29 cellular contexts compared by ENCODE assay signal in the genomic region with DNA sequence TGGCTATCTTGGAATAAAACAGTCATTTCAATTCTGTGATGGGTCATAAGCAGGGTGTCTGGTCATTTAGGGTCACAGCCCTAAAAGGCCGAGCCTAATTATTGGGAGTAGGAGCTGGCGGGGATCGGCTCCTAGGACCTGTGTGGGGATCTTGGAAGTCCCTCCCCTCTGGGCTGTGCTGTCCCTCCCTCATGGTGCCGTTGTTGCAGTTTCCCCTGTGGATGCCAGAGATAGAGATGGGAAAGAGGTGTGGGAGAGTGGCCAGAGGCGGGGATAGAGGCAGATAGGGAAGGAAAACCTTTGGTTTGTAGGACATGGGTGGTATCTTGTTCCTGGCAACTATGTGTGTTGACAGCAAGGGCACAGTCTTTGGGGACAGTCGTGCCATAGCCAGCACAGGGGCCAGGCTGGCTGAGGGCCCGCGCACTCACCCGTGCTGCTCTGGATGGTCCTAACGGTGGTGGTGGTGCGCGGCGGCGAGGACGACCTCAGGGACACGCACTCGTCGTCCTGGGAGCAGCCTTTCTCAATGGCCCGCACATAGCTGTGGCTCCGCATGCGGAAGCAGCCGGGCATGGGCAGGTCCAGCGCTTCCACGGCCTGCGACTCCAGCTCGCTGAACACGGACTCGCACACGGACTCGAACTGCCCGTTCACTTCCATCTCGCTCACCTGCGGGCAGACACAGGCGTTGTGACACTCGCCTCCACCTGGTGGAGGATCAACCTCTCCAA.
"Had no signal": no experiment of that assay in that cellular context is flagged by ENCODE, and none has a peak within 500 bp of the region (broad histone marks: within the 10 kb centered on the region; RNA-seq: fewer than 3 reads in every experiment).

No MANE protein-coding gene starts in this region.

- H3K27ac Mint-ChIP-seq: naive thymus-derived CD8-positive, alpha-beta T cell; natural killer cell treated with Interleukin-12 subunit alpha and Interleukin-12 subunit beta and Interleukin-15 and Interleukin-18, amount 100 ng/mL, for 72 hours; nephron progenitor cell; progenitor cell of endocrine pancreas; stimulated activated effector memory CD8-positive, alpha-beta T cell treated with anti-CD3 and anti-CD28 coated beads, Interleukin-12 subunit alpha, Interleukin-12 subunit beta, amount 100 ng/mL, for 72 hours; type B pancreatic cell had no signal

- FAIRE-seq: small intestine had no signal

- H3K79me2 ChIP-seq: parathyroid adenoma had no signal

- DNase-seq: naive thymus-derived CD8-positive, alpha-beta T cell; nephron progenitor cell; occipital lobe; ovary; psoas muscle; right cardiac atrium; right lobe of liver; sigmoid colon; small intestine; stimulated activated CD4-positive, alpha-beta T cell treated with anti-CD3 and anti-CD28 coated beads, Interleukin-15, amount 100 ng/mL, for 24 hours; stimulated activated CD4-positive, alpha-beta T cell treated with anti-CD3 and anti-CD28 coated beads, Interleukin-2, amount 100 ng/mL, for 24 hours; stimulated activated CD4-positive, alpha-beta T cell treated with anti-CD3 and anti-CD28 coated beads, Interleukin-2, amount 100 ng/mL, for 48 hours; stimulated activated CD4-positive, alpha-beta T cell treated with anti-CD3 and anti-CD28 coated beads, Interleukin-4, amount 100 ng/mL, for 24 hours; stimulated activated naive CD4-positive, alpha-beta T cell; stimulated activated naive CD8-positive, alpha-beta T cell treated with anti-CD3 and anti-CD28 coated beads, Interleukin-15, amount 100 ng/mL, for 72 hours; stimulated activated naive CD8-positive, alpha-beta T cell treated with anti-CD3 and anti-CD28 coated beads, Interleukin-15, Interleukin-2, amounts not matched to agents 100 U/mL and 50 U/mL, for 24 hours; substantia nigra; testis; tibial artery; transverse colon; upper lobe of right lung had no signal

- H3K36me3 Mint-ChIP-seq: naive thymus-derived CD8-positive, alpha-beta T cell; natural killer cell treated with Interleukin-12 subunit alpha and Interleukin-12 subunit beta and Interleukin-15 and Interleukin-18, amount 100 ng/mL, for 72 hours; stimulated activated effector memory CD8-positive, alpha-beta T cell treated with anti-CD3 and anti-CD28 coated beads, Interleukin-12 subunit alpha, Interleukin-12 subunit beta, amount 100 ng/mL, for 72 hours; type B pancreatic cell had no signal

- H3K4me1 Mint-ChIP-seq: neural crest cell; stimulated activated effector memory CD8-positive, alpha-beta T cell treated with anti-CD3 and anti-CD28 coated beads, Interleukin-12 subunit alpha, Interleukin-12 subunit beta, amount 100 ng/mL, for 72 hours; stimulated activated naive CD8-positive, alpha-beta T cell treated with anti-CD3 and anti-CD28 coated beads, Interleukin-15, amount 100 ng/mL, for 72 hours had no signal

- H3K36me3 ChIP-seq: ovary, right lobe of liver, sigmoid colon, suprapubic skin, tibial artery, transverse colon, upper lobe of right lung, vagina had no signal

- H2AFZ ChIP-seq: parathyroid adenoma had no signal

- ATAC-seq: naive thymus-derived CD8-positive, alpha-beta T cell; natural killer cell treated with Interleukin-12 subunit alpha and Interleukin-12 subunit beta and Interleukin-15 and Interleukin-18, amount 100 ng/mL, for 72 hours; psoas muscle; right lobe of liver; stimulated activated effector memory CD8-positive, alpha-beta T cell treated with anti-CD3 and anti-CD28 coated beads, Interleukin-12 subunit alpha, Interleukin-12 subunit beta, amount 100 ng/mL, for 72 hours; stimulated activated naive CD8-positive, alpha-beta T cell treated with anti-CD3 and anti-CD28 coated beads, Interleukin-15, amount 100 ng/mL, for 72 hours; stimulated activated naive CD8-positive, alpha-beta T cell treated with anti-CD3 and anti-CD28 coated beads, Interleukin-15, Interleukin-2, amounts not matched to agents 100 U/mL and 50 U/mL, for 24 hours; upper lobe of right lung had no signal

- H3K9me3 ChIP-seq: ovary, psoas muscle, right lobe of liver, sigmoid colon, suprapubic skin, testis, tibial artery, transverse colon, upper lobe of right lung, vagina had no signal

- H3K4me3 Mint-ChIP-seq: naive thymus-derived CD8-positive, alpha-beta T cell; natural killer cell treated with Interleukin-12 subunit alpha and Interleukin-12 subunit beta and Interleukin-15 and Interleukin-18, amount 100 ng/mL, for 72 hours; nephron progenitor cell; neural crest cell; stimulated activated effector memory CD8-positive, alpha-beta T cell treated with anti-CD3 and anti-CD28 coated beads, Interleukin-12 subunit alpha, Interleukin-12 subunit beta, amount 100 ng/mL, for 72 hours; stimulated activated naive CD8-positive, alpha-beta T cell treated with anti-CD3 and anti-CD28 coated beads, Interleukin-15, amount 100 ng/mL, for 72 hours; type B pancreatic cell had no signal

- H3K9me3 Mint-ChIP-seq: naive thymus-derived CD8-positive, alpha-beta T cell; natural killer cell treated with Interleukin-12 subunit alpha and Interleukin-12 subunit beta and Interleukin-15 and Interleukin-18, amount 100 ng/mL, for 72 hours; neural crest cell; stimulated activated effector memory CD8-positive, alpha-beta T cell treated with anti-CD3 and anti-CD28 coated beads, Interleukin-12 subunit alpha, Interleukin-12 subunit beta, amount 100 ng/mL, for 72 hours; stimulated activated naive CD8-positive, alpha-beta T cell treated with anti-CD3 and anti-CD28 coated beads, Interleukin-15, amount 100 ng/mL, for 72 hours; type B pancreatic cell had no signal

- H3K9ac ChIP-seq: parathyroid adenoma had no signal

- H3K27me3 Mint-ChIP-seq: progenitor cell of endocrine pancreas, type B pancreatic cell had no signal

- H3K4me1 ChIP-seq: parathyroid adenoma, psoas muscle, suprapubic skin, vagina had no signal

- H3K4me3 ChIP-seq: ovary, psoas muscle, right lobe of liver, sigmoid colon, suprapubic skin, testis, tibial artery, transverse colon, upper lobe of right lung, vagina had no signal

- H3K27ac ChIP-seq: ovary, parathyroid adenoma, psoas muscle, right lobe of liver, sigmoid colon, suprapubic skin, testis, tibial artery, transverse colon, upper lobe of right lung, vagina had no signal

- H3K27me3 ChIP-seq: ovary, right lobe of liver, sigmoid colon, suprapubic skin, testis, tibial artery, transverse colon, upper lobe of right lung, vagina had no signal
